1 cellular context compared by ENCODE assay signal in genomic region chr2:191020221-191020741, GRCh38.
TF ChIP-seq lines count a peak whose summit lies in the region.

No MANE protein-coding gene starts in this region.

TF ChIP-seq in K562, 482 proteins besides CTCF, POLR2A, EP300 and RAD21 (continued from another document and continues in another):
- TF ChIP-seq PBX2 (CRISPR knock-in tag; IDR thresholded peaks at IDR 0.05; ENCODE audit: low read depth) (no peak), PBX2 (tag; conservative IDR thresholded peaks at IDR 0.05; ENCODE audit: low read depth) (no peak), ELF1 (tag; IDR thresholded peaks at IDR 0.05) (no peak), EP400 (IDR thresholded peaks at IDR 0.05) (peak; percentile 96), HNRNPLL (IDR thresholded peaks at IDR 0.05; ENCODE audit: low read depth, low read length, poor library complexity, severe bottlenecking) (peak; percentile 84), BMI1 (IDR thresholded peaks at IDR 0.05; ENCODE audit: low read length) (no peak), SPI1 (IDR thresholded peaks at IDR 0.05; ENCODE audit: borderline replicate concordance, low read depth, low read length) (0 out of 2 replicates have a peak, but pooled peaks have one; percentile 58), ILK (tag; IDR thresholded peaks at IDR 0.05; ENCODE audit: borderline replicate concordance, low read depth) (no peak), RBBP5 (IDR thresholded peaks at IDR 0.05; ENCODE audit: borderline replicate concordance, insufficient read depth, low read length, poor library complexity, severe bottlenecking) (peak; percentile 61), CEBPB (tag; IDR thresholded peaks at IDR 0.05) (no peak), CTBP1 (IDR thresholded peaks at IDR 0.05; ENCODE audit: borderline replicate concordance) (peak; percentile 68; the same call in 1 of the 2 replicates), THRAP3 (IDR thresholded peaks at IDR 0.05; ENCODE audit: borderline replicate concordance) (no peak), ELK1 (CRISPR knock-in tag; IDR thresholded peaks at IDR 0.05) (no peak), ETV6 (IDR thresholded peaks at IDR 0.05; ENCODE audit: borderline replicate concordance in 1 of 2, low read depth in 2 of 2, low read length in 1 of 2) (peak in 1 of 2 experiments; percentile 71; a peak in 1 of 4 replicates), ETV6 (CRISPR knock-in tag; IDR thresholded peaks at IDR 0.05; ENCODE audit: borderline replicate concordance) (no peak), PRDM10 (IDR thresholded peaks at IDR 0.05; ENCODE audit: partially characterized antibody) (peak; percentile 69), KLF10 (CRISPR knock-in tag; IDR thresholded peaks at IDR 0.05) (no peak), POLR2B (IDR thresholded peaks at IDR 0.05; ENCODE audit: low read depth, partially characterized antibody) (peak; percentile 84), MGA (IDR thresholded peaks at IDR 0.05) (peak; percentile 91), ATF4 (CRISPR knock-in tag; IDR thresholded peaks at IDR 0.05) (no peak), ZHX1 (conservative IDR thresholded peaks at IDR 0.05; ENCODE audit: low read length) (no peak), ZNF436 (CRISPR knock-in tag; IDR thresholded peaks at IDR 0.05) (no peak), ZC3H4 (CRISPR knock-in tag; IDR thresholded peaks at IDR 0.05; ENCODE audit: borderline replicate concordance) (no peak), ARNT (IDR thresholded peaks at IDR 0.05) (no peak), NFE2 (IDR thresholded peaks at IDR 0.05; ENCODE audit: low read depth) (0 out of 2 replicates have a peak, but pooled peaks have one; percentile 14), MTA2 (IDR thresholded peaks at IDR 0.05; ENCODE audit: low read depth) (no peak), ZNF3 (CRISPR knock-in tag; IDR thresholded peaks at IDR 0.05) (no peak), DLX4 (CRISPR knock-in tag; IDR thresholded peaks at IDR 0.05) (no peak), HNRNPH1 (optimal IDR thresholded peaks at IDR 0.05; ENCODE audit: low read depth, low read length) (no peak)
